8 cellular contexts compared by ENCODE assay signal in the genomic region with DNA sequence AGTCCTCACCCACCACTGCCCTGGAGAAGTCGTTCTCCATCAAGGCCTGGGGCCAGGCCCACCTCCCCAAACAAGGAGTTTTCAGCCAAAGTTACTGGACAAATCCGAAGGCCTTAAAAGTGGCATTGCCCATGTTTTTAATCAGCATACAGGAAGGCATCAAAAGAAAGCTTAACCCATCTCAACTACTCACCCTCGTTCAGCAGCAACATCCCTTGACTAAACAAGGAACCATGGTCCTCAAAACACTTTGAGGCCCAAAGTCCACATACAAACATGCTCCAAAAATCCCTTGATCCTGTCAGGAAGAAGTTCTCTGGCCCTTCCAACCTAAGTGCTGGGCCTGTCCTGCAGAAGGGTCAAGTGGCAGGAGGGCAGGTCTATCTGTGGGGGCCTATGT. TPM values are rescaled to one million over a fixed set of nuclear protein-coding genes. Genes with fewer than 3 reads are reported as not detected.
DNase-seq lines count a peak whose midpoint lies in the region; ATAC-seq and TF ChIP-seq lines count a peak whose summit lies in the region.

No MANE protein-coding gene starts in this region.

- no peaks in the 10 kb centered on the region for H3K27me3 ChIP-seq in right atrium auricular region
- no peaks in the 10 kb centered on the region for H3K27me3 ChIP-seq in mucosa of stomach (ENCODE audit: control insufficient read depth, insufficient read depth, low read length)

- TF ChIP-seq CTCF in right atrium auricular region (IDR thresholded peaks at IDR 0.05) (no peak), cardiac fibroblast (IDR thresholded peaks at IDR 0.05; ENCODE audit: low read depth, low read length) (no peak)

- intact Hi-C loops in left cardiac atrium (cut with DNase I) = loop anchor here (5.0 to 10.0 kb wide), 4 partner anchors 81 to 171 kb away; a partner anchor contains a TSS
- intact Hi-C loops in posterior vena cava (cut with DNase I) = loop anchor here in 1 of 2 donors (5.0 kb wide), 2 partner anchors 36 to 76 kb away; no protein-coding TSS in a partner anchor

- peaks cover 0 to 82% of the 10 kb centered on the region in 2 donors for H3K4me1 ChIP-seq in right atrium auricular region
- peaks cover 73% of the 10 kb centered on the region for H3K4me1 ChIP-seq in mucosa of stomach (ENCODE audit: control insufficient read depth, insufficient read depth, low read length)

- no peaks in the 10 kb centered on the region for H3K9me3 ChIP-seq in right atrium auricular region
- H3K9me3 ChIP-seq in mucosa of stomach (ENCODE audit: control insufficient read depth, low read length) = no peaks in the 10 kb centered on the region

- H3K4me3 ChIP-seq in right atrium auricular region = peak overlapping the region; percentile 70 to 92
- peak overlapping the region; percentile 95 to 99 for H3K4me3 ChIP-seq in cardiac fibroblast (replicated peaks in 1 of 2; ENCODE audit: low read depth in 2 of 2, low read length in 2 of 2)
- H3K4me3 ChIP-seq in mucosa of stomach (ENCODE audit: low read length) = peak overlapping the region; percentile 97

- ATAC-seq in left cardiac atrium = no peak
- no peak for ATAC-seq in GM18870 (IDR thresholded peaks at IDR 0.05; ENCODE audit: unreplicated experiment)

- H3K27ac ChIP-seq in right atrium auricular region = peak overlapping the region; percentile 96

- DNase-seq in right atrium auricular region (ENCODE audit: low spot score) = no peak
- no peak for DNase-seq in left cardiac atrium
- no peak for DNase-seq in cardiac fibroblast (ENCODE audit: low read depth in 2 of 2)
- DNase-seq in posterior vena cava (ENCODE audit: low spot score) = no peak
- DNase-seq in OCI-M1 (lab: John Stamatoyannopoulos, UW) = no peak
- DNase-seq in foreskin melanocyte = no peak

- H3K36me3 ChIP-seq in right atrium auricular region = peaks cover 8% of the 10 kb centered on the region
- no peaks in the 10 kb centered on the region for H3K36me3 ChIP-seq in mucosa of stomach (ENCODE audit: control insufficient read depth, insufficient read depth, low read length)

- H3K9ac ChIP-seq in mucosa of stomach (ENCODE audit: low read length) = peak overlapping the region; percentile 100

RNA-seq across cellular contexts. Expression of a gene that starts 1.6 kb away (rescaled TPM):
- total RNA-seq in right atrium auricular region (100 to 1,000 TPM in 1 of 2 donors, 10 to 100 TPM in 1; 87.8 to 122 TPM), left cardiac atrium (100 to 1,000 TPM; 227 to 254 TPM), posterior vena cava (100 to 1,000 TPM; 255 to 277 TPM)
